ENCODE assay signal across 1 cellular context in the genomic region with DNA sequence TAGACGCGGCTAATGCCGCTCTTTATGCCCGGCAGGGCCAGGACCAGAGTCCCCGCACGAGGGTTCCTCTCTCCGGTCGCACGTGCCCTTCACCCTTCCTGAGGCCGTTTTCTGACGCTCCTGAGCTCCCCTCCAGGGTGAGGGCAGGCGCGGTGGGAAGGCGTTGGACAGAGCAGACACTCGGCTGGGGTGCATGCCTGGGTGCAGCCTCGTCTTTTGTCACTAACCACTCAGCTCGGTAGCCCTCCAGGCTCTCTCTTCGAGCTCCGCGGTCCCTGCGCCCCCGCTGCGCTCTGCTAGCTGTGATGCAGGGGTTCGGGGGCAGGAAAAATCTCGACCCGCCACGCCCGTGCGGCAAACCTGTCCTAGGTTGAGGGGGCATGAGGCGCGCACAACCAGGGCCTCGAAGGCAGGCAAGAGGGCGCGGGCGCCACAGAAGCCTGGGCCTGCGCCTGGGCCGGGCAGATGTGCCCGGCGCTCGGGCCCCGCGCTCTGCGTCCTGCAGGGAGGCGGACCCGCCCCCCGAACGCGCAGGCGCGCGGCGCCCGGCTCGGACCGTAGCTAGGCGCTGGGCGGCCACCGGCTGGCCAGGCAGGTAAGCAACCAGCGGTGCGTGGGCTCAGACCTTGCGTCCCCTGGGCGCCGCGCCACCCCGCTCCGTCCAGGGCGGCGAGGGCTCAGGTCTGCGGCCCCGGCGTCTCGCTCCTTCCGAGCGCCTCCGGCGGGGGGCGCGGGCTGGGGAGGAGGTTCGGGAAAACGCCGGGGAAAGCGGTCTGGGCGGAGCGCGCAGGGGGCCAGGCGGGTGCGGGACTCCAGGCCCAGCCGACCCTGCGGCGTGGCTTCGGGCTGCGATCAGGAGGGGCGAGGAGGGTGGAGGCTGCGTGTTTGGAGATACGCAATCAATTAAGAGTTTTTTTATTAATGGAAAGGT.
A peak's percentile ranks its signal among the peaks of the same experiment; 100 is the strongest.
TF ChIP-seq lines count a peak whose summit lies in the region.

TSS of gene L3MBTL1 (plus strand) at position 548 of the 931 bp plus-strand sequence. CDS start 5,807 bp downstream, outside the sequence.

TF ChIP-seq in HepG2, 621 proteins besides CTCF, POLR2A, EP300 and RAD21 (continued from another document and continues in another):
- TF ChIP-seq, protein P1, sequence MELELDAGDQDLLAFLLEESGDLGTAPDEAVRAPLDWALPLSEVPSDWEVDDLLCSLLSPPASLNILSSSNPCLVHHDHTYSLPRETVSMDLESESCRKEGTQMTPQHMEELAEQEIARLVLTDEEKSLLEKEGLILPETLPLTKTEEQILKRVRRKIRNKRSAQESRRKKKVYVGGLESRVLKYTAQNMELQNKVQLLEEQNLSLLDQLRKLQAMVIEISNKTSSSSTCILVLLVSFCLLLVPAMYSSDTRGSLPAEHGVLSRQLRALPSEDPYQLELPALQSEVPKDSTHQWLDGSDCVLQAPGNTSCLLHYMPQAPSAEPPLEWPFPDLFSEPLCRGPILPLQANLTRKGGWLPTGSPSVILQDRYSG (CRISPR knock-in tag; IDR thresholded peaks at IDR 0.05) = no peak; the same call in 1 of the 2 replicates
- TF ChIP-seq, protein P2, sequence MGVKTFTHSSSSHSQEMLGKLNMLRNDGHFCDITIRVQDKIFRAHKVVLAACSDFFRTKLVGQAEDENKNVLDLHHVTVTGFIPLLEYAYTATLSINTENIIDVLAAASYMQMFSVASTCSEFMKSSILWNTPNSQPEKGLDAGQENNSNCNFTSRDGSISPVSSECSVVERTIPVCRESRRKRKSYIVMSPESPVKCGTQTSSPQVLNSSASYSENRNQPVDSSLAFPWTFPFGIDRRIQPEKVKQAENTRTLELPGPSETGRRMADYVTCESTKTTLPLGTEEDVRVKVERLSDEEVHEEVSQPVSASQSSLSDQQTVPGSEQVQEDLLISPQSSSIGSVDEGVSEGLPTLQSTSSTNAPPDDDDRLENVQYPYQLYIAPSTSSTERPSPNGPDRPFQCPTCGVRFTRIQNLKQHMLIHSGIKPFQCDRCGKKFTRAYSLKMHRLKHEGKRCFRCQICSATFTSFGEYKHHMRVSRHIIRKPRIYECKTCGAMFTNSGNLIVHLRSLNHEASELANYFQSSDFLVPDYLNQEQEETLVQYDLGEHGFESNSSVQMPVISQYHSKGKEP (CRISPR knock-in tag; IDR thresholded peaks at IDR 0.05) = no peak
- no peak; the same call in 1 of the 2 replicates for TF ChIP-seq TIGD3 (CRISPR knock-in tag; IDR thresholded peaks at IDR 0.05; ENCODE audit: borderline replicate concordance)
- peak; percentile 84; the same call in 1 of the 2 replicates for TF ChIP-seq TMF1 (CRISPR knock-in tag; IDR thresholded peaks at IDR 0.05; ENCODE audit: low read depth)
- no peak for TF ChIP-seq SYNCRIP (IDR thresholded peaks at IDR 0.05; ENCODE audit: insufficient read depth, low read depth, low read length)
- TF ChIP-seq ZNF451 (CRISPR knock-in tag; IDR thresholded peaks at IDR 0.05) = peak; percentile 97
- peak; percentile 86; the same call in 1 of the 2 replicates for TF ChIP-seq FOXC1 (CRISPR knock-in tag; IDR thresholded peaks at IDR 0.05; ENCODE audit: borderline replicate concordance)
- no peak for TF ChIP-seq AKNA (CRISPR knock-in tag; IDR thresholded peaks at IDR 0.05; ENCODE audit: borderline replicate concordance)
- TF ChIP-seq ZMYM2 (CRISPR knock-in tag; IDR thresholded peaks at IDR 0.05) = no peak
- TF ChIP-seq NR2F2 (IDR thresholded peaks at IDR 0.05; ENCODE audit: borderline replicate concordance, low read depth) = no peak
- TF ChIP-seq MED1 (CRISPR knock-in tag; IDR thresholded peaks at IDR 0.05) = peak; percentile 68
- TF ChIP-seq ZKSCAN1 (IDR thresholded peaks at IDR 0.05; ENCODE audit: low read length) = no peak
- TF ChIP-seq ZFP36L1 (CRISPR knock-in tag; IDR thresholded peaks at IDR 0.05) = no peak
- TF ChIP-seq SMYD3 (CRISPR knock-in tag; IDR thresholded peaks at IDR 0.05) = no peak
- TF ChIP-seq ZNF552 (CRISPR knock-in tag; IDR thresholded peaks at IDR 0.05; ENCODE audit: borderline replicate concordance) = peak; percentile 82; the same call in 1 of the 2 replicates
- no peak for TF ChIP-seq ZBTB8A (CRISPR knock-in tag; IDR thresholded peaks at IDR 0.05; ENCODE audit: borderline replicate concordance, low read depth)
- peak; percentile 68 for TF ChIP-seq AGO1 (IDR thresholded peaks at IDR 0.05; ENCODE audit: low read depth, low read length, poor library complexity, severe bottlenecking)
- no peak for TF ChIP-seq HNRNPH1 (optimal IDR thresholded peaks at IDR 0.05; ENCODE audit: low read depth, low read length)
- TF ChIP-seq ZNF556 (CRISPR knock-in tag; IDR thresholded peaks at IDR 0.05; ENCODE audit: borderline replicate concordance) = peak; percentile 92
- TF ChIP-seq, protein P3, sequence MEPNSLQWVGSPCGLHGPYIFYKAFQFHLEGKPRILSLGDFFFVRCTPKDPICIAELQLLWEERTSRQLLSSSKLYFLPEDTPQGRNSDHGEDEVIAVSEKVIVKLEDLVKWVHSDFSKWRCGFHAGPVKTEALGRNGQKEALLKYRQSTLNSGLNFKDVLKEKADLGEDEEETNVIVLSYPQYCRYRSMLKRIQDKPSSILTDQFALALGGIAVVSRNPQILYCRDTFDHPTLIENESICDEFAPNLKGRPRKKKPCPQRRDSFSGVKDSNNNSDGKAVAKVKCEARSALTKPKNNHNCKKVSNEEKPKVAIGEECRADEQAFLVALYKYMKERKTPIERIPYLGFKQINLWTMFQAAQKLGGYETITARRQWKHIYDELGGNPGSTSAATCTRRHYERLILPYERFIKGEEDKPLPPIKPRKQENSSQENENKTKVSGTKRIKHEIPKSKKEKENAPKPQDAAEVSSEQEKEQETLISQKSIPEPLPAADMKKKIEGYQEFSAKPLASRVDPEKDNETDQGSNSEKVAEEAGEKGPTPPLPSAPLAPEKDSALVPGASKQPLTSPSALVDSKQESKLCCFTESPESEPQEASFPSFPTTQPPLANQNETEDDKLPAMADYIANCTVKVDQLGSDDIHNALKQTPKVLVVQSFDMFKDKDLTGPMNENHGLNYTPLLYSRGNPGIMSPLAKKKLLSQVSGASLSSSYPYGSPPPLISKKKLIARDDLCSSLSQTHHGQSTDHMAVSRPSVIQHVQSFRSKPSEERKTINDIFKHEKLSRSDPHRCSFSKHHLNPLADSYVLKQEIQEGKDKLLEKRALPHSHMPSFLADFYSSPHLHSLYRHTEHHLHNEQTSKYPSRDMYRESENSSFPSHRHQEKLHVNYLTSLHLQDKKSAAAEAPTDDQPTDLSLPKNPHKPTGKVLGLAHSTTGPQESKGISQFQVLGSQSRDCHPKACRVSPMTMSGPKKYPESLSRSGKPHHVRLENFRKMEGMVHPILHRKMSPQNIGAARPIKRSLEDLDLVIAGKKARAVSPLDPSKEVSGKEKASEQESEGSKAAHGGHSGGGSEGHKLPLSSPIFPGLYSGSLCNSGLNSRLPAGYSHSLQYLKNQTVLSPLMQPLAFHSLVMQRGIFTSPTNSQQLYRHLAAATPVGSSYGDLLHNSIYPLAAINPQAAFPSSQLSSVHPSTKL (CRISPR knock-in tag; IDR thresholded peaks at IDR 0.05) = no peak
- TF ChIP-seq, protein P4, sequence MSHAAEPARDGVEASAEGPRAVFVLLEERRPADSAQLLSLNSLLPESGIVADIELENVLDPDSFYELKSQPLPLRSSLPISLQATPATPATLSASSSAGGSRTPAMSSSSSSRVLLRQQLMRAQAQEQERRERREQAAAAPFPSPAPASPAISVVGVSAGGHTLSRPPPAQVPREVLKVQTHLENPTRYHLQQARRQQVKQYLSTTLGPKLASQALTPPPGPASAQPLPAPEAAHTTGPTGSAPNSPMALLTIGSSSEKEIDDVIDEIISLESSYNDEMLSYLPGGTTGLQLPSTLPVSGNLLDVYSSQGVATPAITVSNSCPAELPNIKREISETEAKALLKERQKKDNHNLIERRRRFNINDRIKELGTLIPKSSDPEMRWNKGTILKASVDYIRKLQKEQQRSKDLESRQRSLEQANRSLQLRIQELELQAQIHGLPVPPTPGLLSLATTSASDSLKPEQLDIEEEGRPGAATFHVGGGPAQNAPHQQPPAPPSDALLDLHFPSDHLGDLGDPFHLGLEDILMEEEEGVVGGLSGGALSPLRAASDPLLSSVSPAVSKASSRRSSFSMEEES (CRISPR knock-in tag; IDR thresholded peaks at IDR 0.05) = no peak
- TF ChIP-seq ZNF850 (CRISPR knock-in tag; conservative IDR thresholded peaks at IDR 0.05) = no peak
- TF ChIP-seq, protein P5, sequence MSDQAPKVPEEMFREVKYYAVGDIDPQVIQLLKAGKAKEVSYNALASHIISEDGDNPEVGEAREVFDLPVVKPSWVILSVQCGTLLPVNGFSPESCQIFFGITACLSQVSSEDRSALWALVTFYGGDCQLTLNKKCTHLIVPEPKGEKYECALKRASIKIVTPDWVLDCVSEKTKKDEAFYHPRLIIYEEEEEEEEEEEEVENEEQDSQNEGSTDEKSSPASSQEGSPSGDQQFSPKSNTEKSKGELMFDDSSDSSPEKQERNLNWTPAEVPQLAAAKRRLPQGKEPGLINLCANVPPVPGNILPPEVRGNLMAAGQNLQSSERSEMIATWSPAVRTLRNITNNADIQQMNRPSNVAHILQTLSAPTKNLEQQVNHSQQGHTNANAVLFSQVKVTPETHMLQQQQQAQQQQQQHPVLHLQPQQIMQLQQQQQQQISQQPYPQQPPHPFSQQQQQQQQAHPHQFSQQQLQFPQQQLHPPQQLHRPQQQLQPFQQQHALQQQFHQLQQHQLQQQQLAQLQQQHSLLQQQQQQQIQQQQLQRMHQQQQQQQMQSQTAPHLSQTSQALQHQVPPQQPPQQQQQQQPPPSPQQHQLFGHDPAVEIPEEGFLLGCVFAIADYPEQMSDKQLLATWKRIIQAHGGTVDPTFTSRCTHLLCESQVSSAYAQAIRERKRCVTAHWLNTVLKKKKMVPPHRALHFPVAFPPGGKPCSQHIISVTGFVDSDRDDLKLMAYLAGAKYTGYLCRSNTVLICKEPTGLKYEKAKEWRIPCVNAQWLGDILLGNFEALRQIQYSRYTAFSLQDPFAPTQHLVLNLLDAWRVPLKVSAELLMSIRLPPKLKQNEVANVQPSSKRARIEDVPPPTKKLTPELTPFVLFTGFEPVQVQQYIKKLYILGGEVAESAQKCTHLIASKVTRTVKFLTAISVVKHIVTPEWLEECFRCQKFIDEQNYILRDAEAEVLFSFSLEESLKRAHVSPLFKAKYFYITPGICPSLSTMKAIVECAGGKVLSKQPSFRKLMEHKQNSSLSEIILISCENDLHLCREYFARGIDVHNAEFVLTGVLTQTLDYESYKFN (CRISPR knock-in tag; conservative IDR thresholded peaks at IDR 0.05) = peak; percentile 33; the same call in 1 of the 2 replicates
- no peak for TF ChIP-seq KLF13 (CRISPR knock-in tag; IDR thresholded peaks at IDR 0.05)
- TF ChIP-seq NR2F6 (IDR thresholded peaks at IDR 0.05) = no peak
- TF ChIP-seq NR2F6 (CRISPR knock-in tag; IDR thresholded peaks at IDR 0.05) = no peak
- TF ChIP-seq ZKSCAN5 (CRISPR knock-in tag; IDR thresholded peaks at IDR 0.05) = no peak
- TF ChIP-seq ZNF263 (CRISPR knock-in tag; IDR thresholded peaks at IDR 0.05) = no peak; the same call in 1 of the 2 replicates
- peak; percentile 43 for TF ChIP-seq ZBTB7B (CRISPR knock-in tag; IDR thresholded peaks at IDR 0.05)
- TF ChIP-seq GTF3A (CRISPR knock-in tag; conservative IDR thresholded peaks at IDR 0.05) = peak; percentile 97
- TF ChIP-seq SUZ12 (IDR thresholded peaks at IDR 0.05; ENCODE audit: low read depth, low read length) = no peak
- TF ChIP-seq MLLT10 (CRISPR knock-in tag; IDR thresholded peaks at IDR 0.05) = no peak
- peak; percentile 83 for TF ChIP-seq ZNF446 (CRISPR knock-in tag; IDR thresholded peaks at IDR 0.05)
- TF ChIP-seq, protein P6, sequence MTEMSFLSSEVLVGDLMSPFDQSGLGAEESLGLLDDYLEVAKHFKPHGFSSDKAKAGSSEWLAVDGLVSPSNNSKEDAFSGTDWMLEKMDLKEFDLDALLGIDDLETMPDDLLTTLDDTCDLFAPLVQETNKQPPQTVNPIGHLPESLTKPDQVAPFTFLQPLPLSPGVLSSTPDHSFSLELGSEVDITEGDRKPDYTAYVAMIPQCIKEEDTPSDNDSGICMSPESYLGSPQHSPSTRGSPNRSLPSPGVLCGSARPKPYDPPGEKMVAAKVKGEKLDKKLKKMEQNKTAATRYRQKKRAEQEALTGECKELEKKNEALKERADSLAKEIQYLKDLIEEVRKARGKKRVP (CRISPR knock-in tag; IDR thresholded peaks at IDR 0.05) = no peak
- TF ChIP-seq ZNF235 (CRISPR knock-in tag; IDR thresholded peaks at IDR 0.05; ENCODE audit: borderline replicate concordance) = peak; percentile 86
- TF ChIP-seq AKAP8 (CRISPR knock-in tag; IDR thresholded peaks at IDR 0.05) = no peak
- peak; percentile 76 for TF ChIP-seq ZBTB42 (CRISPR knock-in tag; IDR thresholded peaks at IDR 0.05)
- no peak for TF ChIP-seq ZNF10 (CRISPR knock-in tag; IDR thresholded peaks at IDR 0.05; ENCODE audit: borderline replicate concordance, low read depth)
- TF ChIP-seq TEAD3 (CRISPR knock-in tag; optimal IDR thresholded peaks at IDR 0.05; ENCODE audit: borderline replicate concordance) = no peak
